In genomic region chr14:93061380-93062012, GRCh38 we compare ENCODE assay signal across 18 cellular contexts. TPM values are rescaled to one million over a fixed set of nuclear protein-coding genes. Genes with fewer than 3 reads are reported as not detected.
DNase-seq lines count a peak whose midpoint lies in the region; ATAC-seq, FAIRE-seq and TF ChIP-seq lines count a peak whose summit lies in the region.
"Had no signal": no experiment of that assay in that cellular context is flagged by ENCODE, and none has a peak within 500 bp of the region (broad histone marks: within the 10 kb centered on the region; RNA-seq: fewer than 3 reads in every experiment).

No MANE protein-coding gene starts in this region.

- H4K20me1 ChIP-seq in SK-N-SH (ENCODE audit: insufficient read depth) = peaks cover 6% of the 10 kb centered on the region; the same call in 1 of the 2 replicates

- CTCF ChIA-PET in SK-N-SH (lab: Yijun Ruan, JAX) = interaction anchor here (1.3 kb wide), 1 partner anchor 20 kb away, joined by 4 read pairs; no protein-coding TSS in a partner anchor

- POLR2A ChIA-PET in naive thymus-derived CD8-positive, alpha-beta T cell (lab: Charles Lee) = interaction anchor here (0.5 to 3.0 kb wide), 5 partner anchors 10 to 54 kb away, joined by 3 to 25 read pairs (median 6); partner anchors contain the start of gene ITPK1
- POLR2A ChIA-PET in SK-N-SH (lab: Yijun Ruan, JAX) = no interaction called here

- TF ChIP-seq EP300 in SK-N-SH (IDR thresholded peaks at IDR 0.05; ENCODE audit: borderline replicate concordance in 1 of 2, low read depth in 1 of 2, low read length in 1 of 2) = no peak

- H3K27ac Mint-ChIP-seq in activated naive CD8-positive, alpha-beta T cell = peak overlapping the region; percentile 79
- H3K27ac Mint-ChIP-seq in naive thymus-derived CD8-positive, alpha-beta T cell = peak overlapping the region; percentile 48 to 96 (median 94)

- H3K4me3 Mint-ChIP-seq in activated naive CD8-positive, alpha-beta T cell = no peak overlapping the region
- peak overlapping the region in 8 of 10 donors; percentile 0 to 88 (median 78) for H3K4me3 Mint-ChIP-seq in naive thymus-derived CD8-positive, alpha-beta T cell

- H3K4me3 ChIP-seq in right cardiac atrium (ENCODE audit: low read length) = no peak overlapping the region
- no peak overlapping the region for H3K4me3 ChIP-seq in heart left ventricle
- no peak overlapping the region for H3K4me3 ChIP-seq in SK-N-SH (ENCODE audit: low read depth in 2 of 2, low read length in 1 of 2)
- no peak overlapping the region for H3K4me3 ChIP-seq in SJCRH30
- H3K4me3 ChIP-seq: MG63, smooth muscle cell, upper lobe of left lung had no signal

- H3K27ac ChIP-seq in right cardiac atrium (ENCODE audit: low read length) = no peak overlapping the region
- H3K27ac ChIP-seq in heart left ventricle = peak overlapping the region in 3 of 12 donors; percentile 29 to 81 (median 40)
- no peak overlapping the region; a peak in 1 of 4 replicates for H3K27ac ChIP-seq in SK-N-SH (ENCODE audit: low read depth in 2 of 2, low read length in 1 of 2)
- H3K27ac ChIP-seq in SJCRH30 = no peak overlapping the region
- H3K27ac ChIP-seq: brain microvascular endothelial cell, parathyroid adenoma, upper lobe of left lung had no signal

- H3K9me2 ChIP-seq in SK-N-SH = no peaks in the 10 kb centered on the region

- H2AFZ ChIP-seq in SK-N-SH (ENCODE audit: low read depth) = no peak overlapping the region
- H2AFZ ChIP-seq: parathyroid adenoma had no signal

- H3F3A ChIP-seq in SK-N-SH (replicated peaks; ENCODE audit: insufficient read depth) = no peaks in the 10 kb centered on the region

- no peaks in the 10 kb centered on the region for H3K9me3 ChIP-seq in right cardiac atrium (ENCODE audit: control insufficient read depth, low read length)
- H3K9me3 ChIP-seq in heart left ventricle = no peaks in the 10 kb centered on the region
- H3K9me3 ChIP-seq in SK-N-SH = no peaks in the 10 kb centered on the region
- H3K9me3 ChIP-seq in SJCRH30 (replicated peaks) = no peaks in the 10 kb centered on the region
- H3K9me3 ChIP-seq: MG63, upper lobe of left lung had no signal

- no peak for FAIRE-seq in D721Med (lab: Jason Lieb, UNC)

- H3K27me3 Mint-ChIP-seq in activated naive CD8-positive, alpha-beta T cell = no peaks in the 10 kb centered on the region
- no peaks in the 10 kb centered on the region for H3K27me3 Mint-ChIP-seq in naive thymus-derived CD8-positive, alpha-beta T cell

- no peak for ATAC-seq in right cardiac atrium
- ATAC-seq in heart left ventricle = no peak
- ATAC-seq in naive thymus-derived CD8-positive, alpha-beta T cell = no peak

- H3K36me3 ChIP-seq in heart left ventricle (no peaks in the 10 kb centered on the region), SK-N-SH (replicated peaks in 1 of 2; ENCODE audit: control insufficient read depth in 1 of 2, insufficient read depth in 2 of 2, low read length in 1 of 2) (no peaks in the 10 kb centered on the region), SJCRH30 (no peaks in the 10 kb centered on the region)
- H3K36me3 ChIP-seq: brain microvascular endothelial cell, MG63, upper lobe of left lung had no signal

- TF ChIP-seq RAD21 in SK-N-SH (IDR thresholded peaks at IDR 0.05; ENCODE audit: low read length) = no peak

- TF ChIP-seq POLR2A in heart left ventricle (IDR thresholded peaks at IDR 0.05) = no peak

- no peaks in the 10 kb centered on the region for H3K9me3 Mint-ChIP-seq in activated naive CD8-positive, alpha-beta T cell (ENCODE audit: low read depth)
- H3K9me3 Mint-ChIP-seq in naive thymus-derived CD8-positive, alpha-beta T cell = no peaks in the 10 kb centered on the region

- peaks cover 25% of the 10 kb centered on the region for H3K4me1 ChIP-seq in right cardiac atrium (ENCODE audit: control insufficient read depth, insufficient read depth, low read length)
- H3K4me1 ChIP-seq in heart left ventricle = peaks cover 0 to 80% (median 51%) of the 10 kb centered on the region in 12 donors
- peaks cover 19 to 32% of the 10 kb centered on the region in 2 experiments; a peak in 3 of 4 replicates for H3K4me1 ChIP-seq in SK-N-SH (ENCODE audit: control insufficient read depth in 1 of 2, insufficient read depth in 2 of 2, low read depth in 1 of 2, low read length in 1 of 2)
- 0 out of 2 replicates have a peak, but pooled peaks cover 6% of the 10 kb centered on the region for H3K4me1 ChIP-seq in SJCRH30

- H3K4me2 ChIP-seq in SK-N-SH = no peak overlapping the region
- H3K4me2 ChIP-seq: smooth muscle cell had no signal

- TF ChIP-seq CTCF in heart left ventricle (IDR thresholded peaks at IDR 0.05) (no peak), SK-N-SH (IDR thresholded peaks at IDR 0.05) (no peak), D721Med (IDR thresholded peaks at IDR 0.05; ENCODE audit: insufficient read depth, missing control alignments) (no peak)

- H3K4me1 Mint-ChIP-seq in activated naive CD8-positive, alpha-beta T cell (ENCODE audit: low read depth) = peaks cover 73% of the 10 kb centered on the region
- H3K4me1 Mint-ChIP-seq in naive thymus-derived CD8-positive, alpha-beta T cell = peaks cover 43 to 81% (median 76%) of the 10 kb centered on the region in 4 donors

- DNase-seq in right cardiac atrium (peak in 2 of 3 donors; percentile 1 to 16), heart left ventricle (no peak), SK-N-SH (no peak), SJCRH30 (no peak), D721Med (ENCODE audit: insufficient read length, low spot score) (no peak)
- DNase-seq in naive thymus-derived CD8-positive, alpha-beta T cell = no peak
- no peak for DNase-seq in activated CD4-positive, alpha-beta T cell treated with anti-CD3 and anti-CD28 coated beads, Interleukin-2, amount 50 U/mL, for 4 hours
- DNase-seq: activated naive CD4-positive, alpha-beta T cell; brain microvascular endothelial cell; effector CD8-positive, alpha-beta T cell; EL; MG63; NCI-H1694 treated with DMSO at 0.1 percent for 48 hours; NCI-H446; upper lobe of left lung had no signal

- no peak overlapping the region for H3K9ac ChIP-seq in SK-N-SH
- H3K9ac ChIP-seq: parathyroid adenoma had no signal

- 70% methylated on average over 4 of the region's 4 CpGs for WGBS in right cardiac atrium
- WGBS in heart left ventricle, 4 donors = 77 to 87% (median 83%) methylated on average over 4 of the region's 4 CpGs
- 91% methylated on average over 4 of the region's 4 CpGs for WGBS in SK-N-SH (ENCODE audit: low lambda C conversion rate)

- H3K36me3 Mint-ChIP-seq in activated naive CD8-positive, alpha-beta T cell = no peaks in the 10 kb centered on the region
- H3K36me3 Mint-ChIP-seq in naive thymus-derived CD8-positive, alpha-beta T cell = no peaks in the 10 kb centered on the region

- intact Hi-C loops in right cardiac atrium (cut with DNase I) = no loop called here
- intact Hi-C loops in heart left ventricle (cut with DNase I) = loop anchor here in 1 of 10 donors (10.0 kb wide), 1 partner anchor 53 kb away; the partner anchor contains the start of gene ITPK1

- H3K27me3 ChIP-seq in right cardiac atrium (ENCODE audit: control insufficient read depth, insufficient read depth) (no peaks in the 10 kb centered on the region), heart left ventricle (no peaks in the 10 kb centered on the region), SK-N-SH (ENCODE audit: insufficient read depth) (no peaks in the 10 kb centered on the region), SJCRH30 (no peaks in the 10 kb centered on the region)
- H3K27me3 ChIP-seq: brain microvascular endothelial cell, MG63, upper lobe of left lung had no signal

- H3K79me2 ChIP-seq in SK-N-SH (ENCODE audit: insufficient read depth) = no peaks in the 10 kb centered on the region

TF ChIP-seq in SK-N-SH, 30 proteins besides CTCF, POLR2A, EP300 and RAD21:
- TF ChIP-seq ELF1 (IDR thresholded peaks at IDR 0.05) (no peak), FOSL2 (IDR thresholded peaks at IDR 0.05; ENCODE audit: borderline replicate concordance, low read depth) (no peak), SMC3 (IDR thresholded peaks at IDR 0.05; ENCODE audit: low read depth, low read length) (no peak), TEAD4 (IDR thresholded peaks at IDR 0.05; ENCODE audit: borderline replicate concordance, insufficient read depth) (no peak), SIN3A (IDR thresholded peaks at IDR 0.05; ENCODE audit: borderline replicate concordance, low read depth, low read length) (no peak), POLR2AphosphoS5 (IDR thresholded peaks at IDR 0.05; ENCODE audit: low read depth, low read length) (no peak), MXI1 (IDR thresholded peaks at IDR 0.05; ENCODE audit: low read depth, low read length) (no peak)
TF ChIP-seq in SK-N-SH: peak in this region for 0.

RNA-seq across cellular contexts. Expression of gene ITPK1, which starts 54.2 kb away (rescaled TPM):
- 100 to 1,000 TPM; 113 to 135 (median 129) TPM for total RNA-seq in right cardiac atrium
- 78.2 TPM for polyA plus RNA-seq in right cardiac atrium
- total RNA-seq in heart left ventricle = 100 to 1,000 TPM in 3 of 9 donors, 10 to 100 TPM in 6; 71.7 to 152 (median 91.0) TPM
- 100 to 1,000 TPM in 1 of 2 donors, 10 to 100 TPM in 1; 44.5 to 158 TPM for polyA plus RNA-seq in heart left ventricle
- 10 to 100 TPM; 33.1 to 34.6 TPM for total RNA-seq in naive thymus-derived CD8-positive, alpha-beta T cell
- polyA plus RNA-seq in naive thymus-derived CD8-positive, alpha-beta T cell = 10 to 100 TPM; 25.3 to 41.1 (median 32.5) TPM
- polyA plus RNA-seq in SK-N-SH (2012; rRNA removed) = 23.2 and 30.2 TPM in 2 replicates
- 11.4 and 18.7 TPM in 2 replicates for polyA plus RNA-seq in SK-N-SH (2012; cell fraction: cytosol; rRNA removed)
- polyA plus RNA-seq in SK-N-SH (2012; cell fraction: nucleus; rRNA removed) = 25.3 and 32.6 TPM in 2 replicates
- 68.3 and 69.6 TPM in 2 replicates for total RNA-seq in SJCRH30 (2014; rRNA removed; shearing (Covaris generic))

Comparison
In these comparisons a context has a peak if more than half of its experiments do, and no peak if none do; other contexts are left out.
1. DNase-seq: peak in right cardiac atrium (2 of 3); none in heart left ventricle (0 of 5), naive thymus-derived CD8-positive, alpha-beta T cell (0 of 10), SK-N-SH (single experiment), SJCRH30 (0 of 2), D721Med (single experiment) and activated CD4-positive, alpha-beta T cell treated with anti-CD3 and anti-CD28 coated beads, Interleukin-2, amount 50 U/mL, for 4 hours (0 of 2).